In genomic region chr17:45332989-45333701, GRCh38 we compare ENCODE assay signal across 1 cellular context.
TF ChIP-seq lines count a peak whose summit lies in the region.

No MANE protein-coding gene starts in this region.

TF ChIP-seq in GM12878, 131 proteins besides CTCF, POLR2A, EP300 and RAD21 (continued from another document):
- TF ChIP-seq BCL3 (IDR thresholded peaks at IDR 0.05; ENCODE audit: borderline replicate concordance, insufficient read depth, low read depth, low read length, poor library complexity, severe bottlenecking) (no peak), BCLAF1 (IDR thresholded peaks at IDR 0.05) (no peak), DPF2 (IDR thresholded peaks at IDR 0.05) (no peak), USF2 (IDR thresholded peaks at IDR 0.05; ENCODE audit: borderline replicate concordance, low read depth, low read length) (no peak), MLLT1 (IDR thresholded peaks at IDR 0.05) (no peak), HDAC6 (IDR thresholded peaks at IDR 0.05; ENCODE audit: unreplicated experiment) (no peak), SUPT20H (IDR thresholded peaks at IDR 0.05; ENCODE audit: borderline replicate concordance, control insufficient read depth, low read depth, low read length) (no peak), BHLHE40 (IDR thresholded peaks at IDR 0.05; ENCODE audit: borderline replicate concordance in 1 of 2, low read depth in 2 of 2, low read length in 1 of 2) (peak in 1 of 2 experiments; percentile 9; a peak in 1 of 4 replicates), USF1 (IDR thresholded peaks at IDR 0.05; ENCODE audit: borderline replicate concordance, extremely low read length, insufficient read depth, low read depth, low read length) (no peak), RELB (IDR thresholded peaks at IDR 0.05; ENCODE audit: low read depth) (peak; percentile 86), NFYA (IDR thresholded peaks at IDR 0.05; ENCODE audit: borderline replicate concordance, low read depth, low read length) (no peak), IRF5 (IDR thresholded peaks at IDR 0.05; ENCODE audit: borderline replicate concordance) (no peak), SREBF1 (IDR thresholded peaks at IDR 0.05; ENCODE audit: low read length) (no peak), REST (IDR thresholded peaks at IDR 0.05; ENCODE audit: low read depth, low read length) (no peak), ATF2 (IDR thresholded peaks at IDR 0.05; ENCODE audit: low read length) (no peak; the same call in 1 of the 2 replicates), FOXM1 (IDR thresholded peaks at IDR 0.05; ENCODE audit: low read depth, low read length) (no peak), NFIC (IDR thresholded peaks at IDR 0.05; ENCODE audit: low read depth, low read length) (peak; percentile 62; the same call in 1 of the 2 replicates), RB1 (IDR thresholded peaks at IDR 0.05; ENCODE audit: borderline replicate concordance) (no peak), NRF1 (conservative IDR thresholded peaks at IDR 0.05; ENCODE audit: low read depth, low read length) (no peak), EGR1 (IDR thresholded peaks at IDR 0.05; ENCODE audit: borderline replicate concordance in 1 of 2, low read depth in 2 of 2, low read length in 2 of 2) (0 out of 3 replicates have a peak, but pooled peaks of 1 of the 2 experiments have one; percentile 46), ESRRA (IDR thresholded peaks at IDR 0.05; ENCODE audit: low read length) (no peak), SIX5 (IDR thresholded peaks at IDR 0.05; ENCODE audit: low read depth, low read length, severe bottlenecking) (no peak), GATAD2B (conservative IDR thresholded peaks at IDR 0.05; ENCODE audit: low read depth) (0 out of 2 replicates have a peak, but pooled peaks have one; percentile 52), MEF2A (IDR thresholded peaks at IDR 0.05; ENCODE audit: insufficient read depth, low read depth, low read length) (0 out of 2 replicates have a peak, but pooled peaks have one; percentile 45), POLR2AphosphoS5 (IDR thresholded peaks at IDR 0.05; ENCODE audit: low read length) (no peak), ZNF622 (IDR thresholded peaks at IDR 0.05) (no peak), SPI1 (IDR thresholded peaks at IDR 0.05; ENCODE audit: borderline replicate concordance, insufficient read depth, low read depth, low read length) (peak; percentile 87), IKZF2 (IDR thresholded peaks at IDR 0.05) (peak; percentile 94 to 96)
